1 cellular context compared by ENCODE assay signal in the genomic region with DNA sequence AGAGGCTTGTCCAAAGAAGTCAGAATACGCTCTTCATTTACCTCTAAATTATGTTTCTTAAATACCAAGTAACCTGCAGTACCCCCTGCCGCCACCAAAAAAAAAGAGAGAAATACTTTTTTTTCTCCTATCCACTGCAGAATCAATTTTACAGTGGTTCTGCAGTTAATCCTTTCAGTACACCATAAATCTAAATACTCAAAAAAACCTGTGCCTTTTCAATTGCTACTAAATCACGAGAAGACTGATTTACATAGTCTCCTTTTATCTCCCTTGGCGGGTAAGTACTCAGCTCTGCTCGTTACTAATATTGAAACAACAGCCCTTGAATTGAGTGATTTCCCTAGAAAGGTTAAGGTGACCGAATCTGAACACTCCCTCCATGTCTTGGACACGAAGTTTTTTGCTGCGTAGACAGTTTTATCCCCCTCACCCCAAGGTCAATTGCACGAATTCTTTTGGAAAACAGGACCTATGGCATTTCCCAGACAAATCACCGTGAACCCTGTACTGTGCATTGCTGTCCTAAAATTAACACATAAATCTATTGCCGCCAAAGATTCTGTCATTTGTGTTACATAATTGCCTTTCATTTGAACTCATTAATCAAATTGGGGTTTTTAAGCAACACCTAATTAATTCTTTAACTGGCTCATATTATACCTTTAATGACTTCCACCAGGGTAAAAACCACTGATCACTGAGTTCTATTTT.
TF ChIP-seq lines count a peak whose summit lies in the region.

No MANE protein-coding gene starts in this region.

TF ChIP-seq in K562, 482 proteins besides CTCF, POLR2A, EP300 and RAD21 (continued from another document):
- TF ChIP-seq, protein P1, sequence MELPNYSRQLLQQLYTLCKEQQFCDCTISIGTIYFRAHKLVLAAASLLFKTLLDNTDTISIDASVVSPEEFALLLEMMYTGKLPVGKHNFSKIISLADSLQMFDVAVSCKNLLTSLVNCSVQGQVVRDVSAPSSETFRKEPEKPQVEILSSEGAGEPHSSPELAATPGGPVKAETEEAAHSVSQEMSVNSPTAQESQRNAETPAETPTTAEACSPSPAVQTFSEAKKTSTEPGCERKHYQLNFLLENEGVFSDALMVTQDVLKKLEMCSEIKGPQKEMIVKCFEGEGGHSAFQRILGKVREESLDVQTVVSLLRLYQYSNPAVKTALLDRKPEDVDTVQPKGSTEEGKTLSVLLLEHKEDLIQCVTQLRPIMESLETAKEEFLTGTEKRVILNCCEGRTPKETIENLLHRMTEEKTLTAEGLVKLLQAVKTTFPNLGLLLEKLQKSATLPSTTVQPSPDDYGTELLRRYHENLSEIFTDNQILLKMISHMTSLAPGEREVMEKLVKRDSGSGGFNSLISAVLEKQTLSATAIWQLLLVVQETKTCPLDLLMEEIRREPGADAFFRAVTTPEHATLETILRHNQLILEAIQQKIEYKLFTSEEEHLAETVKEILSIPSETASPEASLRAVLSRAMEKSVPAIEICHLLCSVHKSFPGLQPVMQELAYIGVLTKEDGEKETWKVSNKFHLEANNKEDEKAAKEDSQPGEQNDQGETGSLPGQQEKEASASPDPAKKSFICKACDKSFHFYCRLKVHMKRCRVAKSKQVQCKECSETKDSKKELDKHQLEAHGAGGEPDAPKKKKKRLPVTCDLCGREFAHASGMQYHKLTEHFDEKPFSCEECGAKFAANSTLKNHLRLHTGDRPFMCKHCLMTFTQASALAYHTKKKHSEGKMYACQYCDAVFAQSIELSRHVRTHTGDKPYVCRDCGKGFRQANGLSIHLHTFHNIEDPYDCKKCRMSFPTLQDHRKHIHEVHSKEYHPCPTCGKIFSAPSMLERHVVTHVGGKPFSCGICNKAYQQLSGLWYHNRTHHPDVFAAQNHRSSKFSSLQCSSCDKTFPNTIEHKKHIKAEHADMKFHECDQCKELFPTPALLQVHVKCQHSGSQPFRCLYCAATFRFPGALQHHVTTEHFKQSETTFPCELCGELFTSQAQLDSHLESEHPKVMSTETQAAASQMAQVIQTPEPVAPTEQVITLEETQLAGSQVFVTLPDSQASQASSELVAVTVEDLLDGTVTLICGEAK (IDR thresholded peaks at IDR 0.05): peak; percentile 69
- TF ChIP-seq, protein P1 (CRISPR knock-in tag; IDR thresholded peaks at IDR 0.05): no peak
- TF ChIP-seq MAFG (tag; conservative IDR thresholded peaks at IDR 0.05): peak; percentile 96
- TF ChIP-seq ZSCAN32 (CRISPR knock-in tag; IDR thresholded peaks at IDR 0.05): no peak
- TF ChIP-seq TGIF2 (CRISPR knock-in tag; IDR thresholded peaks at IDR 0.05): no peak
- TF ChIP-seq MAFF (IDR thresholded peaks at IDR 0.05; ENCODE audit: low read length): peak; percentile 98
- no peak for TF ChIP-seq ZNF57 (CRISPR knock-in tag; IDR thresholded peaks at IDR 0.05)
- TF ChIP-seq, protein P2, sequence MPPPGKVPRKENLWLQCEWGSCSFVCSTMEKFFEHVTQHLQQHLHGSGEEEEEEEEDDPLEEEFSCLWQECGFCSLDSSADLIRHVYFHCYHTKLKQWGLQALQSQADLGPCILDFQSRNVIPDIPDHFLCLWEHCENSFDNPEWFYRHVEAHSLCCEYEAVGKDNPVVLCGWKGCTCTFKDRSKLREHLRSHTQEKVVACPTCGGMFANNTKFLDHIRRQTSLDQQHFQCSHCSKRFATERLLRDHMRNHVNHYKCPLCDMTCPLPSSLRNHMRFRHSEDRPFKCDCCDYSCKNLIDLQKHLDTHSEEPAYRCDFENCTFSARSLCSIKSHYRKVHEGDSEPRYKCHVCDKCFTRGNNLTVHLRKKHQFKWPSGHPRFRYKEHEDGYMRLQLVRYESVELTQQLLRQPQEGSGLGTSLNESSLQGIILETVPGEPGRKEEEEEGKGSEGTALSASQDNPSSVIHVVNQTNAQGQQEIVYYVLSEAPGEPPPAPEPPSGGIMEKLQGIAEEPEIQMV (tag; conservative IDR thresholded peaks at IDR 0.05; ENCODE audit: low read depth): 0 out of 2 replicates have a peak, but pooled peaks have one; percentile 16
- TF ChIP-seq HLTF (IDR thresholded peaks at IDR 0.05): no peak
- TF ChIP-seq, protein P3, sequence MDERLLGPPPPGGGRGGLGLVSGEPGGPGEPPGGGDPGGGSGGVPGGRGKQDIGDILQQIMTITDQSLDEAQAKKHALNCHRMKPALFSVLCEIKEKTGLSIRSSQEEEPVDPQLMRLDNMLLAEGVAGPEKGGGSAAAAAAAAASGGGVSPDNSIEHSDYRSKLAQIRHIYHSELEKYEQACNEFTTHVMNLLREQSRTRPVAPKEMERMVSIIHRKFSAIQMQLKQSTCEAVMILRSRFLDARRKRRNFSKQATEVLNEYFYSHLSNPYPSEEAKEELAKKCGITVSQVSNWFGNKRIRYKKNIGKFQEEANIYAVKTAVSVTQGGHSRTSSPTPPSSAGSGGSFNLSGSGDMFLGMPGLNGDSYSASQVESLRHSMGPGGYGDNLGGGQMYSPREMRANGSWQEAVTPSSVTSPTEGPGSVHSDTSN (CRISPR knock-in tag; IDR thresholded peaks at IDR 0.05; ENCODE audit: low read depth): no peak
- TF ChIP-seq, protein P3 (tag; conservative IDR thresholded peaks at IDR 0.05; ENCODE audit: low read depth): peak; percentile 88
- TF ChIP-seq CEBPG (CRISPR knock-in tag; IDR thresholded peaks at IDR 0.05): no peak
- no peak for TF ChIP-seq CEBPG (tag; conservative IDR thresholded peaks at IDR 0.05 in 1 of 2, IDR thresholded peaks at IDR 0.05 in 1 of 2)
- no peak for TF ChIP-seq SAP30 (IDR thresholded peaks at IDR 0.05; ENCODE audit: borderline replicate concordance, insufficient read depth, low read depth, low read length, poor library complexity, severe bottlenecking)
- peak; percentile 61 to 77 for TF ChIP-seq KDM1A (IDR thresholded peaks at IDR 0.05)
- 0 out of 2 replicates have a peak, but pooled peaks have one; percentile 51 for TF ChIP-seq KLF6 (CRISPR knock-in tag; IDR thresholded peaks at IDR 0.05; ENCODE audit: borderline replicate concordance)
- no peak for TF ChIP-seq FOS (IDR thresholded peaks at IDR 0.05; ENCODE audit: extremely low read depth, insufficient read length)
- peak; percentile 8; the same call in 1 of the 2 replicates for TF ChIP-seq L3MBTL2 (IDR thresholded peaks at IDR 0.05)
- TF ChIP-seq NBN (IDR thresholded peaks at IDR 0.05; ENCODE audit: low read depth): no peak
- peak; percentile 33; the same call in 1 of the 2 replicates for TF ChIP-seq GTF2E2 (tag; IDR thresholded peaks at IDR 0.05)
